1 cellular context compared by ENCODE assay signal in genomic region chr11:46305295-46305694, GRCh38.
TF ChIP-seq lines count a peak whose summit lies in the region.

No MANE protein-coding gene starts in this region.

TF ChIP-seq in SK-N-SH, 30 proteins besides CTCF, POLR2A, EP300 and RAD21 (continued from another document):
- TF ChIP-seq REST (IDR thresholded peaks at IDR 0.05; ENCODE audit: low read depth, low read length) (no peak), FOXM1 (IDR thresholded peaks at IDR 0.05; ENCODE audit: low read depth) (no peak), GABPA (IDR thresholded peaks at IDR 0.05; ENCODE audit: low read depth) (no peak), MAX (IDR thresholded peaks at IDR 0.05; ENCODE audit: low read depth) (no peak), PBX3 (IDR thresholded peaks at IDR 0.05) (no peak)
TF ChIP-seq in SK-N-SH: peak in this region for 0.
